8 cellular contexts compared by ENCODE assay signal in genomic region chr7:100428967-100429636, GRCh38. TPM values are rescaled to one million over a fixed set of nuclear protein-coding genes. Genes with fewer than 3 reads are reported as not detected.
DNase-seq lines count a peak whose midpoint lies in the region; ATAC-seq and TF ChIP-seq lines count a peak whose summit lies in the region.

No MANE protein-coding gene starts in this region.

- ATAC-seq in GM19035 (IDR thresholded peaks at IDR 0.05; ENCODE audit: unreplicated experiment) (peak; percentile 43), HG03354 (IDR thresholded peaks at IDR 0.05; ENCODE audit: poor library complexity, severe bottlenecking, unreplicated experiment) (peak; percentile 44)

- H3K4me3 ChIP-seq in AG09309 (ENCODE audit: control insufficient read depth, low read depth, low read length), result peak overlapping the region; percentile 80

- no peak for TF ChIP-seq CTCF in AG09309 (IDR thresholded peaks at IDR 0.05; ENCODE audit: control insufficient read depth, insufficient read depth, low read depth, low read length, missing control alignments)

- DNase-seq in AG09309 (ENCODE audit: low read depth) (peak; percentile 98), NCI-H460 (ENCODE audit: extremely low read depth, low read depth) (peak; percentile 100), cerebellum (ENCODE audit: low spot score) (peak; percentile 98), islet precursor cell (peak; percentile 100)
- DNase-seq in activated CD4-positive, alpha-beta T cell treated with anti-CD3 and anti-CD28 coated beads for 1 hour, result peak; percentile 100
- DNase-seq in stimulated activated CD4-positive, alpha-beta T cell treated with anti-CD3 and anti-CD28 coated beads, Interleukin-12 subunit alpha, Interleukin-12 subunit beta, amount 100 ng/mL, for 4 hours, result peak; percentile 100

RNA-seq across cellular contexts. Expression of gene MEPCE, which starts 0.5 kb away (rescaled TPM):
- 30.9 and 33.1 TPM in 2 replicates for total RNA-seq in NCI-H460 (2014; rRNA removed; shearing (Covaris generic))
- polyA plus RNA-seq in NCI-H460 (2014; cell fraction: nucleus; rRNA removed), result 33.0 and 37.4 TPM in 2 replicates
- 18.5 TPM for total RNA-seq in cerebellum

RNA-seq across cellular contexts. Expression of gene ZCWPW1, which starts 0.6 kb away (rescaled TPM):
- total RNA-seq in NCI-H460 (2014; rRNA removed; shearing (Covaris generic)), result 0.75 and 1.8 TPM in 2 replicates
- 0.88 TPM in 1 of 2 replicates, not detected in the other for polyA plus RNA-seq in NCI-H460 (2014; cell fraction: nucleus; rRNA removed)
- 2.8 TPM for total RNA-seq in cerebellum

RNA-seq across cellular contexts. Expression of gene PPP1R35, which starts 7.2 kb away (rescaled TPM):
- 74.0 and 85.1 TPM in 2 replicates for total RNA-seq in NCI-H460 (2014; rRNA removed; shearing (Covaris generic))
- polyA plus RNA-seq in NCI-H460 (2014; cell fraction: nucleus; rRNA removed), result 198 and 292 TPM in 2 replicates
- 6.4 TPM for total RNA-seq in cerebellum

RNA-seq across cellular contexts. Expression of gene SPACDR, which starts 35.0 kb away (rescaled TPM):
- 0.27 and 0.43 TPM in 2 replicates for total RNA-seq in NCI-H460 (2014; rRNA removed; shearing (Covaris generic))
- polyA plus RNA-seq in NCI-H460 (2014; cell fraction: nucleus; rRNA removed), result 0.47 TPM in 1 of 2 replicates, not detected in the other
- total RNA-seq in cerebellum, result 0.54 TPM

RNA-seq across cellular contexts. Expression of gene TSC22D4, which starts 49.9 kb away (rescaled TPM):
- total RNA-seq in NCI-H460 (2014; rRNA removed; shearing (Covaris generic)), result 28.2 and 29.9 TPM in 2 replicates
- 17.8 and 26.9 TPM in 2 replicates for polyA plus RNA-seq in NCI-H460 (2014; cell fraction: nucleus; rRNA removed)
- 12.7 TPM for total RNA-seq in cerebellum

Comparison
In these comparisons a context has a peak if more than half of its experiments do, and no peak if none do; other contexts are left out.
1. Peak in every context shown above with its lines: DNase-seq, ATAC-seq and H3K4me3 ChIP-seq.
2. RNA of gene PPP1R35, which starts 7.2 kb away (total RNA-seq): 74.0 to 85.1 TPM in NCI-H460; 6.4 TPM in cerebellum (single experiment); every median in the first group is over 10 times any median in the second.